Comparison of ENCODE assay signal across 1 cellular context in genomic region chr11:66744485-66745355, GRCh38.
TF ChIP-seq lines count a peak whose summit lies in the region.

No MANE protein-coding gene starts in this region.

TF ChIP-seq in WTC11, 78 proteins besides CTCF, POLR2A, EP300 and RAD21 (continued from another document):
- TF ChIP-seq E2F4 (CRISPR knock-in tag; IDR thresholded peaks at IDR 0.05; ENCODE audit: borderline replicate concordance, low read depth) (no peak; the same call in 1 of the 2 replicates), AFF4 (CRISPR knock-in tag; IDR thresholded peaks at IDR 0.05; ENCODE audit: borderline replicate concordance) (no peak), ZNF317 (CRISPR knock-in tag; IDR thresholded peaks at IDR 0.05; ENCODE audit: borderline replicate concordance, low read depth) (no peak), CDX4 (CRISPR knock-in tag; IDR thresholded peaks at IDR 0.05; ENCODE audit: borderline replicate concordance) (no peak), CREB1 (CRISPR knock-in tag; IDR thresholded peaks at IDR 0.05) (no peak), TCF7 (CRISPR knock-in tag; IDR thresholded peaks at IDR 0.05; ENCODE audit: low read depth) (0 out of 2 replicates have a peak, but pooled peaks have one; percentile 12), PRRX2 (CRISPR knock-in tag; IDR thresholded peaks at IDR 0.05) (0 out of 2 replicates have a peak, but pooled peaks have one; percentile 30)
